In genomic region chr3:23888617-23889228, GRCh38 we compare ENCODE assay signal across 9 cellular contexts. TPM values are rescaled to one million over a fixed set of nuclear protein-coding genes. Genes with fewer than 3 reads are reported as not detected.
DNase-seq lines count a peak whose midpoint lies in the region; ATAC-seq, FAIRE-seq and TF ChIP-seq lines count a peak whose summit lies in the region.
"Had no signal": no experiment of that assay in that cellular context is flagged by ENCODE, and none has a peak within 500 bp of the region (broad histone marks: within the 10 kb centered on the region; RNA-seq: fewer than 3 reads in every experiment).

No MANE protein-coding gene starts in this region.

- no peak overlapping the region for H2BK120ac ChIP-seq in H1 (replicated peaks; ENCODE audit: low read depth, low read length)

- no peak overlapping the region for H4K91ac ChIP-seq in H1 (replicated peaks; ENCODE audit: insufficient read length, low read length)

- no peak overlapping the region for H2BK5ac ChIP-seq in H1 (ENCODE audit: low read depth, low read length)

- DNase-seq in natural killer cell, result no peak
- no peak for DNase-seq in natural killer cell treated with Interleukin-12 subunit alpha and Interleukin-12 subunit beta and Interleukin-15 and Interleukin-18, amount 100 ng/mL, for 72 hours (ENCODE audit: low spot score)
- peak; percentile 15 for DNase-seq in NCI-H460 (ENCODE audit: extremely low read depth, low read depth)
- no peak for DNase-seq in H1 (ENCODE audit: low read depth in 1 of 2, low spot score in 2 of 2)
- DNase-seq in 8988T, result no peak
- DNase-seq in activated T-cell treated with anti-CD3 and anti-CD28 coated beads, Interleukin-2, amount 50 U/mL, for 4 hours, result no peak
- DNase-seq: activated naive CD8-positive, alpha-beta T cell treated with anti-CD3 and anti-CD28 coated beads, Interleukin-2, amount 10 ng/mL, durations not matched to agents 7 days and 5 days had no signal

- H3K79me2 ChIP-seq in H1 (ENCODE audit: control insufficient read depth in 1 of 2, insufficient read depth in 2 of 2, low read length in 2 of 2), result peaks cover 0 to 18% of the 10 kb centered on the region in 2 experiments; a peak in 1 of 4 replicates
- peaks cover 3% of the 10 kb centered on the region for H3K79me2 ChIP-seq in neural cell (replicated peaks; ENCODE audit: insufficient read depth, low read length)

- no peak overlapping the region for H3K4me3 ChIP-seq in H1 (ENCODE audit: extremely low read depth in 1 of 4, insufficient read depth in 2 of 4, low read depth in 3 of 4, low read length in 4 of 4)
- H3K4me3 ChIP-seq in neural cell (ENCODE audit: low read length), result no peak overlapping the region

- H3K9ac ChIP-seq in H1 (replicated peaks in 1 of 4; ENCODE audit: extremely low read depth in 1 of 4, low read depth in 3 of 4, low read length in 3 of 4), result no peak overlapping the region
- no peak overlapping the region for H3K9ac ChIP-seq in neural cell (ENCODE audit: low read length)

- H3K4ac ChIP-seq in H1 (replicated peaks; ENCODE audit: insufficient read length, low read depth, low read length), result no peak overlapping the region

- H2BK12ac ChIP-seq in H1 (ENCODE audit: low read depth, low read length), result no peak overlapping the region

- H4K8ac ChIP-seq in H1 (ENCODE audit: extremely low read depth, insufficient read depth, low read length), result no peak overlapping the region

- H3K23me2 ChIP-seq in H1 (ENCODE audit: low read depth, low read length), result no peaks in the 10 kb centered on the region

- intact Hi-C loops in natural killer cell (cut with micrococcal nuclease), result loop anchor here (1.0 kb wide), 1 partner anchor 350 kb away; no protein-coding TSS in a partner anchor

- no peak for TF ChIP-seq EP300 in H1 (IDR thresholded peaks at IDR 0.05; ENCODE audit: borderline replicate concordance in 1 of 2, low read depth in 2 of 2, low read length in 2 of 2)
- no peak for TF ChIP-seq EP300 in neural cell (conservative IDR thresholded peaks at IDR 0.05; ENCODE audit: poor library complexity, severe bottlenecking)

- H2BK20ac ChIP-seq in H1 (ENCODE audit: low read length), result no peak overlapping the region

- 65% methylated on average over 3 of the region's 3 CpGs; no CpG with 5 or more reads in 1 of the 2 experiments for WGBS in H1 (ENCODE audit: extremely low coverage in 1 of 2, insufficient coverage in 1 of 2, insufficient read length in 1 of 2, insufficient replicate concordance in 2 of 2, low coverage in 1 of 2, low lambda C conversion rate in 2 of 2, missing lambda C conversion rate in 1 of 2), 2 experiments

- peaks cover 0 to 7% (median 1%) of the 10 kb centered on the region in 4 experiments; a peak in 3 of 7 replicates for H3K4me1 ChIP-seq in H1 (replicated peaks in 1 of 4; ENCODE audit: control insufficient read depth in 3 of 4, insufficient read depth in 4 of 4, low read length in 3 of 4)

- H3K9me3 Mint-ChIP-seq in natural killer cell, result no peaks in the 10 kb centered on the region
- no peaks in the 10 kb centered on the region for H3K9me3 Mint-ChIP-seq in natural killer cell treated with Interleukin-12 subunit alpha and Interleukin-12 subunit beta and Interleukin-15 and Interleukin-18, amount 100 ng/mL, for 72 hours
- H3K9me3 Mint-ChIP-seq in activated T-cell treated with anti-CD3 and anti-CD28 coated beads, Interleukin-2, amount 50 U/mL, for 4 hours, result no peaks in the 10 kb centered on the region
- H3K9me3 Mint-ChIP-seq: activated naive CD8-positive, alpha-beta T cell treated with anti-CD3 and anti-CD28 coated beads, Interleukin-2, amount 10 ng/mL, durations not matched to agents 7 days and 5 days had no signal

- H3K4me1 Mint-ChIP-seq in natural killer cell, result peaks cover 0 to 4% of the 10 kb centered on the region in 2 donors
- peaks cover 0 to 2% of the 10 kb centered on the region in 2 donors for H3K4me1 Mint-ChIP-seq in natural killer cell treated with Interleukin-12 subunit alpha and Interleukin-12 subunit beta and Interleukin-15 and Interleukin-18, amount 100 ng/mL, for 72 hours (ENCODE audit: low read depth in 2 of 2)
- no peaks in the 10 kb centered on the region for H3K4me1 Mint-ChIP-seq in activated T-cell treated with anti-CD3 and anti-CD28 coated beads, Interleukin-2, amount 50 U/mL, for 4 hours (ENCODE audit: low read depth)

- H3K27ac ChIP-seq in H1 (ENCODE audit: low read depth, low read length), result no peak overlapping the region
- no peak overlapping the region for H3K27ac ChIP-seq in neural cell (ENCODE audit: low read length)

- peaks cover 6% of the 10 kb centered on the region for H3K36me3 Mint-ChIP-seq in natural killer cell
- no peaks in the 10 kb centered on the region for H3K36me3 Mint-ChIP-seq in natural killer cell treated with Interleukin-12 subunit alpha and Interleukin-12 subunit beta and Interleukin-15 and Interleukin-18, amount 100 ng/mL, for 72 hours
- H3K36me3 Mint-ChIP-seq in activated T-cell treated with anti-CD3 and anti-CD28 coated beads, Interleukin-2, amount 50 U/mL, for 4 hours (ENCODE audit: insufficient read depth), result peaks cover 10% of the 10 kb centered on the region

- H2AK5ac ChIP-seq in H1 (ENCODE audit: low read depth, low read length), result no peak overlapping the region

- H4K5ac ChIP-seq in H1 (ENCODE audit: insufficient read length, low read depth, low read length), result no peak overlapping the region

- H2BK15ac ChIP-seq in H1 (ENCODE audit: low read length), result no peak overlapping the region

- no peak overlapping the region for H3K4me3 Mint-ChIP-seq in natural killer cell
- no peak overlapping the region for H3K4me3 Mint-ChIP-seq in natural killer cell treated with Interleukin-12 subunit alpha and Interleukin-12 subunit beta and Interleukin-15 and Interleukin-18, amount 100 ng/mL, for 72 hours
- no peak overlapping the region for H3K4me3 Mint-ChIP-seq in activated T-cell treated with anti-CD3 and anti-CD28 coated beads, Interleukin-2, amount 50 U/mL, for 4 hours
- H3K4me3 Mint-ChIP-seq: activated naive CD8-positive, alpha-beta T cell treated with anti-CD3 and anti-CD28 coated beads, Interleukin-2, amount 10 ng/mL, durations not matched to agents 7 days and 5 days had no signal

- H3F3A ChIP-seq in neural cell (ENCODE audit: insufficient read depth, low read length, poor library complexity, severe bottlenecking), result no peaks in the 10 kb centered on the region

- H3K4me2 ChIP-seq in H1 (ENCODE audit: insufficient read depth in 1 of 2, low read depth in 2 of 2, low read length in 2 of 2), result no peak overlapping the region
- H3K4me2 ChIP-seq in neural cell (ENCODE audit: low read length), result no peak overlapping the region

- H3K9me3 ChIP-seq in H1 (ENCODE audit: insufficient read depth in 2 of 2, low read depth in 1 of 2, low read length in 1 of 2) (no peaks in the 10 kb centered on the region), neural cell (ENCODE audit: low read length) (no peaks in the 10 kb centered on the region)

- H3K27me3 ChIP-seq in H1 (replicated peaks in 1 of 4; ENCODE audit: control insufficient read depth in 3 of 4, extremely low read depth in 1 of 4, insufficient read depth in 3 of 4, low read length in 3 of 4) (no peaks in the 10 kb centered on the region), neural cell (ENCODE audit: insufficient read depth, low read depth, low read length) (no peaks in the 10 kb centered on the region)

- no peak overlapping the region for H3K18ac ChIP-seq in H1 (ENCODE audit: extremely low read depth, low read length)

- peak in 1 of 2 experiments; percentile 64 for TF ChIP-seq RAD21 in H1 (IDR thresholded peaks at IDR 0.05 in 1 of 2, conservative IDR thresholded peaks at IDR 0.05 in 1 of 2; ENCODE audit: low read depth in 2 of 2, low read length in 2 of 2)
- TF ChIP-seq RAD21 in neural cell (conservative IDR thresholded peaks at IDR 0.05), result peak; percentile 81

- no peak overlapping the region for H3K27ac Mint-ChIP-seq in natural killer cell
- H3K27ac Mint-ChIP-seq in natural killer cell treated with Interleukin-12 subunit alpha and Interleukin-12 subunit beta and Interleukin-15 and Interleukin-18, amount 100 ng/mL, for 72 hours, result no peak overlapping the region
- H3K27ac Mint-ChIP-seq: activated naive CD8-positive, alpha-beta T cell treated with anti-CD3 and anti-CD28 coated beads, Interleukin-2, amount 10 ng/mL, durations not matched to agents 7 days and 5 days had no signal

- no peaks in the 10 kb centered on the region for H3K9me2 ChIP-seq in neural cell (ENCODE audit: insufficient read depth, low read length)

- POLR2A ChIA-PET in H1 (lab: Charles Lee; ENCODE audit: partially characterized antibody), result interaction anchor here (0.7 to 9.0 kb wide), 6 partner anchors 11 to 146 kb away, joined by 3 to 143 read pairs (median 3); partner anchors contain the start of genes NKIRAS1 and RPL15

- CTCF ChIA-PET in H1 (lab: Charles Lee; ENCODE audit: partially characterized antibody), result interaction anchor here (0.6 to 4.0 kb wide), 41 partner anchors 9 to 240 kb away, joined by 3 to 34 read pairs (median 4); no protein-coding TSS in a partner anchor

- no peak overlapping the region for H2AFZ ChIP-seq in H1 (ENCODE audit: low read length)
- no peak overlapping the region for H2AFZ ChIP-seq in neural cell (ENCODE audit: low read depth, low read length)

- H3K36me3 ChIP-seq in H1 (ENCODE audit: control insufficient read depth in 2 of 4, insufficient read depth in 4 of 4, low read length in 3 of 4) (peaks cover 0 to 19% (median 8%) of the 10 kb centered on the region in 4 experiments; a peak in 4 of 8 replicates), neural cell (ENCODE audit: insufficient read depth, low read length) (no peaks in the 10 kb centered on the region)

- no peak overlapping the region for H3K23ac ChIP-seq in H1 (ENCODE audit: insufficient read length)

- peaks cover 7 to 8% of the 10 kb centered on the region in 2 experiments for H4K20me1 ChIP-seq in H1 (replicated peaks in 1 of 2; ENCODE audit: control insufficient read depth in 1 of 2, insufficient read depth in 2 of 2, low read length in 2 of 2)
- H4K20me1 ChIP-seq in neural cell (ENCODE audit: insufficient read depth), result no peaks in the 10 kb centered on the region

- TF ChIP-seq CTCF in natural killer cell (IDR thresholded peaks at IDR 0.05) (peak; percentile 87), H1 (IDR thresholded peaks at IDR 0.05; ENCODE audit: control extremely low read depth in 1 of 3, insufficient read depth in 1 of 3, low read depth in 1 of 3, low read length in 3 of 3) (peak in 2 of 3 experiments; percentile 5 to 53; a peak in 2 of 4 replicates), neural cell (IDR thresholded peaks at IDR 0.05; ENCODE audit: poor library complexity, severe bottlenecking) (peak; percentile 79)

- no peak overlapping the region for H3K56ac ChIP-seq in H1 (replicated peaks; ENCODE audit: insufficient read length, low read depth, low read length)

- FAIRE-seq in H1 (lab: Jason Lieb, UNC), result peak; percentile 58

- ATAC-seq in natural killer cell, result peak in 2 of 3 donors; percentile 61 to 64
- ATAC-seq in natural killer cell treated with Interleukin-12 subunit alpha and Interleukin-12 subunit beta and Interleukin-15 and Interleukin-18, amount 100 ng/mL, for 72 hours, result no peak
- no peak for ATAC-seq in GM18498 (IDR thresholded peaks at IDR 0.05; ENCODE audit: unreplicated experiment)
- no peak for ATAC-seq in activated T-cell treated with anti-CD3 and anti-CD28 coated beads, Interleukin-2, amount 50 U/mL, for 4 hours

- H3K27me3 Mint-ChIP-seq in natural killer cell (ENCODE audit: low read depth in 2 of 2), result no peaks in the 10 kb centered on the region
- no peaks in the 10 kb centered on the region for H3K27me3 Mint-ChIP-seq in natural killer cell treated with Interleukin-12 subunit alpha and Interleukin-12 subunit beta and Interleukin-15 and Interleukin-18, amount 100 ng/mL, for 72 hours
- no peaks in the 10 kb centered on the region for H3K27me3 Mint-ChIP-seq in activated T-cell treated with anti-CD3 and anti-CD28 coated beads, Interleukin-2, amount 50 U/mL, for 4 hours (ENCODE audit: low read depth)
- H3K27me3 Mint-ChIP-seq: activated naive CD8-positive, alpha-beta T cell treated with anti-CD3 and anti-CD28 coated beads, Interleukin-2, amount 10 ng/mL, durations not matched to agents 7 days and 5 days had no signal

- TF ChIP-seq POLR2A in H1 (IDR thresholded peaks at IDR 0.05; ENCODE audit: control extremely low read depth in 1 of 2, low read depth in 2 of 2, low read length in 2 of 2), result no peak

- no peak overlapping the region for H3K14ac ChIP-seq in H1 (ENCODE audit: insufficient read length)

- peaks cover 2% of the 10 kb centered on the region; the same call in 1 of the 2 replicates for H3K79me1 ChIP-seq in H1 (ENCODE audit: low read depth, low read length)

RNA-seq across cellular contexts. Expression of gene NKIRAS1, which starts 28.1 kb away (rescaled TPM):
- total RNA-seq in natural killer cell, result 1 to 10 TPM; 2.2 to 3.3 (median 2.8) TPM
- 1 to 10 TPM; 4.9 to 6.7 TPM for total RNA-seq in natural killer cell treated with Interleukin-12 subunit alpha and Interleukin-12 subunit beta and Interleukin-15 and Interleukin-18, amount 100 ng/mL, for 72 hours
- total RNA-seq in NCI-H460 (2014; rRNA removed; shearing (Covaris generic)), result 12.6 and 14.1 TPM in 2 replicates
- polyA plus RNA-seq in NCI-H460 (2014; cell fraction: nucleus; rRNA removed), result 9.0 and 9.7 TPM in 2 replicates
- total RNA-seq in H1 (2021; fragmentation: NEBNext Ultra II Directional; extraction: Animal tissue kit (Norgen Biotek cat#: 25700)), result 7.0 and 7.6 TPM in 2 replicates
- 1.8 and 3.4 TPM in 2 replicates for polyA plus RNA-seq in H1 (2011; rRNA removed)
- 4.4 TPM for polyA plus RNA-seq in H1 (2011; cell fraction: cytosol; rRNA removed)
- polyA plus RNA-seq in H1 (2011; cell fraction: nucleus; rRNA removed), result 1.5 TPM
- polyA plus RNA-seq in H1 (2012, experiment 1 of 2), result 3.6 to 7.2 TPM (median 5.0 TPM) in 4 replicates
- 0.88 TPM for polyA plus RNA-seq in H1 (2012, experiment 2 of 2)
- polyA plus RNA-seq in H1 (2013, experiment 1 of 2), result 4.2 TPM
- polyA plus RNA-seq in H1 (2013, experiment 2 of 2), result 4.4 TPM
- 3.1 and 3.9 TPM in 2 replicates for polyA minus RNA-seq in H1 (2011; rRNA and poly(A)+ RNA removed)
- 3.3 TPM for polyA minus RNA-seq in H1 (2011; cell fraction: cytosol; rRNA and poly(A)+ RNA removed)
- polyA minus RNA-seq in H1 (2011; cell fraction: nucleus; rRNA and poly(A)+ RNA removed), result 8.5 TPM
- 38.1 and 42.1 TPM in 2 replicates for polyA plus RNA-seq in neural cell
- 44.1 and 47.9 TPM in 2 replicates for polyA minus RNA-seq in neural cell
- 1 to 10 TPM; 5.5 to 7.4 (median 5.7) TPM for total RNA-seq in activated T-cell treated with anti-CD3 and anti-CD28 coated beads, Interleukin-2, amount 50 U/mL, for 4 hours

RNA-seq across cellular contexts. Expression of gene RPL15, which starts 28.2 kb away (rescaled TPM):
- 1,000 to 10,000 TPM; 1,116 to 1,338 (median 1,291) TPM for total RNA-seq in natural killer cell
- 1,000 to 10,000 TPM; 1,150 to 1,334 TPM for total RNA-seq in natural killer cell treated with Interleukin-12 subunit alpha and Interleukin-12 subunit beta and Interleukin-15 and Interleukin-18, amount 100 ng/mL, for 72 hours
- 2,396 and 2,437 TPM in 2 replicates for total RNA-seq in NCI-H460 (2014; rRNA removed; shearing (Covaris generic))
- 1,568 and 2,116 TPM in 2 replicates for polyA plus RNA-seq in NCI-H460 (2014; cell fraction: nucleus; rRNA removed)
- total RNA-seq in H1 (2021; fragmentation: NEBNext Ultra II Directional; extraction: Animal tissue kit (Norgen Biotek cat#: 25700)), result 2,767 and 2,819 TPM in 2 replicates
- polyA plus RNA-seq in H1 (2011; rRNA removed), result 6,473 and 6,491 TPM in 2 replicates
- 6,660 TPM for polyA plus RNA-seq in H1 (2011; cell fraction: cytosol; rRNA removed)
- 3,832 TPM for polyA plus RNA-seq in H1 (2011; cell fraction: nucleus; rRNA removed)
- polyA plus RNA-seq in H1 (2012, experiment 1 of 2), result 3,531 to 4,386 TPM (median 4,298 TPM) in 4 replicates
- polyA plus RNA-seq in H1 (2012, experiment 2 of 2), result 9,956 TPM
- 2,824 TPM for polyA plus RNA-seq in H1 (2013, experiment 1 of 2)
- 2,851 TPM for polyA plus RNA-seq in H1 (2013, experiment 2 of 2)
- 1,830 and 1,953 TPM in 2 replicates for polyA minus RNA-seq in H1 (2011; rRNA and poly(A)+ RNA removed)
- polyA minus RNA-seq in H1 (2011; cell fraction: cytosol; rRNA and poly(A)+ RNA removed), result 1,561 TPM
- 1,070 TPM for polyA minus RNA-seq in H1 (2011; cell fraction: nucleus; rRNA and poly(A)+ RNA removed)
- 3,247 and 3,701 TPM in 2 replicates for polyA plus RNA-seq in neural cell
- 2,507 and 2,597 TPM in 2 replicates for polyA minus RNA-seq in neural cell
- 1,000 to 10,000 TPM; 2,279 to 2,502 (median 2,371) TPM for total RNA-seq in activated T-cell treated with anti-CD3 and anti-CD28 coated beads, Interleukin-2, amount 50 U/mL, for 4 hours

RNA-seq across cellular contexts. Expression of gene NR1D2, which starts 56.4 kb away (rescaled TPM):
- 10 to 100 TPM; 72.5 to 94.2 (median 92.1) TPM for total RNA-seq in natural killer cell
- total RNA-seq in natural killer cell treated with Interleukin-12 subunit alpha and Interleukin-12 subunit beta and Interleukin-15 and Interleukin-18, amount 100 ng/mL, for 72 hours, result 1 to 10 TPM; 4.2 to 5.2 TPM
- total RNA-seq in NCI-H460 (2014; rRNA removed; shearing (Covaris generic)), result 16.9 and 19.4 TPM in 2 replicates
- 3.8 and 6.3 TPM in 2 replicates for polyA plus RNA-seq in NCI-H460 (2014; cell fraction: nucleus; rRNA removed)
- total RNA-seq in H1 (2021; fragmentation: NEBNext Ultra II Directional; extraction: Animal tissue kit (Norgen Biotek cat#: 25700)), result 21.7 and 22.0 TPM in 2 replicates
- polyA plus RNA-seq in H1 (2011; rRNA removed) (3.5 and 5.9 TPM in 2 replicates), neural cell (12.9 and 13.4 TPM in 2 replicates)
- polyA plus RNA-seq in H1 (2011; cell fraction: cytosol; rRNA removed), result 6.9 TPM
- 3.1 TPM for polyA plus RNA-seq in H1 (2011; cell fraction: nucleus; rRNA removed)
- 9.9 to 16.3 TPM (median 12.7 TPM) in 4 replicates for polyA plus RNA-seq in H1 (2012, experiment 1 of 2)
- polyA plus RNA-seq in H1 (2012, experiment 2 of 2), result 0.39 TPM
- polyA plus RNA-seq in H1 (2013, experiment 1 of 2), result 7.1 TPM
- 7.3 TPM for polyA plus RNA-seq in H1 (2013, experiment 2 of 2)
- 26.1 and 41.2 TPM in 2 replicates for polyA minus RNA-seq in H1 (2011; rRNA and poly(A)+ RNA removed)
- 17.2 TPM for polyA minus RNA-seq in H1 (2011; cell fraction: cytosol; rRNA and poly(A)+ RNA removed)
- 29.0 TPM for polyA minus RNA-seq in H1 (2011; cell fraction: nucleus; rRNA and poly(A)+ RNA removed)
- polyA minus RNA-seq in neural cell, result 27.8 and 34.7 TPM in 2 replicates
- 1 to 10 TPM; 5.4 to 6.5 (median 6.0) TPM for total RNA-seq in activated T-cell treated with anti-CD3 and anti-CD28 coated beads, Interleukin-2, amount 50 U/mL, for 4 hours

Comparison
In these comparisons a context has a peak if more than half of its experiments do, and no peak if none do; other contexts are left out.
1. ATAC-seq: peak in natural killer cell (2 of 3); none in natural killer cell treated with Interleukin-12 subunit alpha and Interleukin-12 subunit beta and Interleukin-15 and Interleukin-18, amount 100 ng/mL, for 72 hours (0 of 2), GM18498 (single experiment) and activated T-cell treated with anti-CD3 and anti-CD28 coated beads, Interleukin-2, amount 50 U/mL, for 4 hours (0 of 2).
2. CTCF ChIP-seq: peak in every context shown above with its lines; median percentile 87 in natural killer cell; 79 in neural cell; 29 in H1.